In the genomic region with DNA sequence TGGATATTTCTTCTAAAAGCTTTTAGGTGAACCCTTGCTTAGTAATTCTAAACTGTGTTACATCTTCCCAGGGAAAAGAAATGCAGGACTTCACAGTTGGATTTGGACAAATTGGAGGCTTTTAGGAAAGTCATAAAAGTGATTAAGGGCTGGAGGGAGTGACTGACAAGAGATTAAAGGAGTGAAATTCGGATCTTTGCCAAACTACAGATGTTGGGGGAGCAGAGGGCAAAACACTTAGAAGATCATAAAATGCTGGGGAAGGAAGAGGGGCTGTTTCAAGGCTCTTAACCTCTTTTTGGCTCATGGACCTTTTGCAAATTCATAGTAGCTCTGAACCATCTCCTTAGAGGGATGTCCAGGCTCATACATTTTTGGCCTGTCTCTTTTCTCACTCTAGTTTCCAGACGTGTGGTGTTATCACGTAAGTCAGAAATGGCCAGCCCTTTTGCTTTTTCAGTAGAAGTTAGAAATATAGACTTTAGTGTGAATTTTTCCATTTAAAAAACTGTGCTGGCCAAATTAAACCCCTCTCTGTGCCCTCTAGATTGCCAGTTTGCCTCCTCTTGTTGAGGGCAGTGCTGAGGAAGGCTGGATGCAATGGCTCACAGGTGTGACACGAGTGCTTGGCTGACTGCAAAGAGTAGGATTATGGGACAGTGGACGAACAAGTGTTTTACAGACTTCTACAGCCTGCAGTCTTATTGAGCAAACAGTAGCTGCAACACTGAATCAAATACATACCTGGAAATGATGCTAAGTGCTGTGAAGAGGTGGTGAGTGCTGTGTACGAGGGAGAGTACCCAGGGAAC, we compare ENCODE assay signal across 17 cellular contexts.
"Had no signal": no experiment of that assay in that cellular context is flagged by ENCODE, and none has a peak within 500 bp of the region (broad histone marks: within the 10 kb centered on the region; RNA-seq: fewer than 3 reads in every experiment).

No MANE protein-coding gene starts in this region.

- H3K4me3 ChIP-seq: hepatocyte, sigmoid colon, skin epidermis, testis, tibial nerve had no signal

- H3K27ac Mint-ChIP-seq: natural killer cell; stimulated activated naive B cell treated with anti-CD40 and anti-IgM and Interleukin-4, amounts not matched to agents 10 μg/mL and 1 μg/mL and 100 μg/mL, for 72 hours; stimulated activated naive CD8-positive, alpha-beta T cell treated with anti-CD3 and anti-CD28 coated beads, Interleukin-15, amount 100 ng/mL, for 72 hours had no signal

- H3K4me1 ChIP-seq: foreskin keratinocyte, sigmoid colon, testis, tibial nerve had no signal

- H3K4me3 Mint-ChIP-seq: natural killer cell; stimulated activated naive B cell treated with anti-CD40 and anti-IgM and Interleukin-4, amounts not matched to agents 10 μg/mL and 1 μg/mL and 100 μg/mL, for 72 hours; stimulated activated naive CD8-positive, alpha-beta T cell treated with anti-CD3 and anti-CD28 coated beads, Interleukin-15, amount 100 ng/mL, for 72 hours had no signal

- H3K4me1 Mint-ChIP-seq: natural killer cell had no signal

- H3K9me3 Mint-ChIP-seq: stimulated activated naive CD8-positive, alpha-beta T cell treated with anti-CD3 and anti-CD28 coated beads, Interleukin-15, amount 100 ng/mL, for 72 hours had no signal

- H3K36me3 ChIP-seq: sigmoid colon, tibial nerve had no signal

- H3K36me3 Mint-ChIP-seq: natural killer cell; stimulated activated naive B cell treated with anti-CD40 and anti-IgM and Interleukin-4, amounts not matched to agents 10 μg/mL and 1 μg/mL and 100 μg/mL, for 72 hours had no signal

- H3K9me3 ChIP-seq: sigmoid colon, testis, tibial nerve had no signal

- H3K27me3 ChIP-seq: foreskin keratinocyte, hepatocyte, sigmoid colon, testis, tibial nerve had no signal

- H3K27ac ChIP-seq: foreskin keratinocyte, hepatocyte, sigmoid colon, skin epidermis, testis, tibial nerve had no signal

- DNase-seq: cerebellar nuclear complex; dermis blood vessel endothelial cell; foreskin keratinocyte; kidney; left colon; mammary epithelial cell; natural killer cell; posterior cingulate gyrus; sigmoid colon; stimulated activated CD4-positive, alpha-beta T cell treated with anti-CD3 and anti-CD28 coated beads, Interleukin-2, amount 100 ng/mL, for 24 hours; stimulated activated CD4-positive, alpha-beta T cell treated with anti-CD3 and anti-CD28 coated beads, Interleukin-4, amount 100 ng/mL, for 4 hours; stimulated activated naive B cell treated with anti-CD40 and anti-IgM and Interleukin-4, amounts not matched to agents 10 μg/mL and 1 μg/mL and 100 μg/mL, for 72 hours; stimulated activated naive CD8-positive, alpha-beta T cell treated with anti-CD3 and anti-CD28 coated beads, Interleukin-15, amount 100 ng/mL, for 72 hours; testis had no signal
